Comparison of ENCODE assay signal across 1 cellular context in the genomic region with DNA sequence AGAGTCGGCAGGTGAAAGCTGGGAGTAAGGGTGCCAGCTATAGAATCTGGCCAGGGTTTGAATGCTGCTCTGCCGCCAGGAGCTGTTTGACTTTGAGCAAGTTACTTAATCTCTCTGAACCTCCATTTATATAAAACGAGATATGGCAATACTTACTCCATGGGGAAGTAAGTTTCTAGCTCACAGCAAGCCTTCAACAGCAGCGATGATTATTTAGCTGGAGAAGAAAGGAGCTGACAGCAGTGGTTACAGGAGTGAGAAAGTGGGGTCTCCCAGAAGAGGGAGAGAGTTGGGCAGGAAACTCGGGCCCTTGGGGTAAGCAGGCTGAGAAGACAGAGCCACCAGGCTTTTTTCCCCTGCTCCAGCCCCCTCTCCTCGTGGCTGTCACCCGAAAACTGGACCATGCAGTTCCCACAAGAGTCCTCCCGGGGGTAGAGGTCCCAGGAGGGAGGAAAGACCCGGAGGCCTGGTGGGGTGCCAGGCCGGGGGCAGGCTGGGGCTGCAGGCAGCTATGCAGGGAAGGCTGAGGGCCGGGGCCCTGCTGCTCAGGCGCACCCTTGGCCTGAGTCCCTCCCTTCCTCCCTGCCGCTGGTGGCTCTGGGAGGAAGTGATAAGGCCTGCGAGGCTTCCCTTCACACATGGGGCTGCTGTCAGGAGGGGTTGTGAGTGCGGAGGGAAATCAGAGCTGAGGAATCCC.
A peak's percentile ranks its signal among the peaks of the same experiment; 100 is the strongest.
TF ChIP-seq lines count a peak whose summit lies in the region.

No MANE protein-coding gene starts in this region.

TF ChIP-seq in K562, 482 proteins besides CTCF, POLR2A, EP300 and RAD21 (continued from another document and continues in another):
- TF ChIP-seq, protein P1, sequence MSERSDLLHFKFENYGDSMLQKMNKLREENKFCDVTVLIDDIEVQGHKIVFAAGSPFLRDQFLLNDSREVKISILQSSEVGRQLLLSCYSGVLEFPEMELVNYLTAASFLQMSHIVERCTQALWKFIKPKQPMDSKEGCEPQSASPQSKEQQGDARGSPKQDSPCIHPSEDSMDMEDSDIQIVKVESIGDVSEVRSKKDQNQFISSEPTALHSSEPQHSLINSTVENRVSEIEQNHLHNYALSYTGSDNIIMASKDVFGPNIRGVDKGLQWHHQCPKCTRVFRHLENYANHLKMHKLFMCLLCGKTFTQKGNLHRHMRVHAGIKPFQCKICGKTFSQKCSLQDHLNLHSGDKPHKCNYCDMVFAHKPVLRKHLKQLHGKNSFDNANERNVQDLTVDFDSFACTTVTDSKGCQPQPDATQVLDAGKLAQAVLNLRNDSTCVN (CRISPR knock-in tag; IDR thresholded peaks at IDR 0.05) = 0 out of 2 replicates have a peak, but pooled peaks have one; percentile 54
- TF ChIP-seq FOS (IDR thresholded peaks at IDR 0.05; ENCODE audit: extremely low read depth, insufficient read length) = no peak
- TF ChIP-seq BRD9 (IDR thresholded peaks at IDR 0.05; ENCODE audit: low read depth, partially characterized antibody) = no peak
- TF ChIP-seq HDAC3 (IDR thresholded peaks at IDR 0.05; ENCODE audit: borderline replicate concordance, partially characterized antibody) = no peak
- peak; percentile 64; the same call in 1 of the 2 replicates for TF ChIP-seq ZNF766 (CRISPR knock-in tag; conservative IDR thresholded peaks at IDR 0.05)
- TF ChIP-seq ARHGAP35 (IDR thresholded peaks at IDR 0.05; ENCODE audit: partially characterized antibody) = no peak
- TF ChIP-seq, protein P2, sequence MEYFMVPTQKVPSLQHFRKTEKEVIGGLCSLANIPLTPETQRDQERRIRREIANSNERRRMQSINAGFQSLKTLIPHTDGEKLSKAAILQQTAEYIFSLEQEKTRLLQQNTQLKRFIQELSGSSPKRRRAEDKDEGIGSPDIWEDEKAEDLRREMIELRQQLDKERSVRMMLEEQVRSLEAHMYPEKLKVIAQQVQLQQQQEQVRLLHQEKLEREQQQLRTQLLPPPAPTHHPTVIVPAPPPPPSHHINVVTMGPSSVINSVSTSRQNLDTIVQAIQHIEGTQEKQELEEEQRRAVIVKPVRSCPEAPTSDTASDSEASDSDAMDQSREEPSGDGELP (CRISPR knock-in tag; IDR thresholded peaks at IDR 0.05; ENCODE audit: borderline replicate concordance) = peak; percentile 97
- TF ChIP-seq LARP7 (IDR thresholded peaks at IDR 0.05) = no peak
- TF ChIP-seq, protein P3, sequence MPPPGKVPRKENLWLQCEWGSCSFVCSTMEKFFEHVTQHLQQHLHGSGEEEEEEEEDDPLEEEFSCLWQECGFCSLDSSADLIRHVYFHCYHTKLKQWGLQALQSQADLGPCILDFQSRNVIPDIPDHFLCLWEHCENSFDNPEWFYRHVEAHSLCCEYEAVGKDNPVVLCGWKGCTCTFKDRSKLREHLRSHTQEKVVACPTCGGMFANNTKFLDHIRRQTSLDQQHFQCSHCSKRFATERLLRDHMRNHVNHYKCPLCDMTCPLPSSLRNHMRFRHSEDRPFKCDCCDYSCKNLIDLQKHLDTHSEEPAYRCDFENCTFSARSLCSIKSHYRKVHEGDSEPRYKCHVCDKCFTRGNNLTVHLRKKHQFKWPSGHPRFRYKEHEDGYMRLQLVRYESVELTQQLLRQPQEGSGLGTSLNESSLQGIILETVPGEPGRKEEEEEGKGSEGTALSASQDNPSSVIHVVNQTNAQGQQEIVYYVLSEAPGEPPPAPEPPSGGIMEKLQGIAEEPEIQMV (tag; conservative IDR thresholded peaks at IDR 0.05; ENCODE audit: low read depth) = peak; percentile 76
- TF ChIP-seq, protein P4, sequence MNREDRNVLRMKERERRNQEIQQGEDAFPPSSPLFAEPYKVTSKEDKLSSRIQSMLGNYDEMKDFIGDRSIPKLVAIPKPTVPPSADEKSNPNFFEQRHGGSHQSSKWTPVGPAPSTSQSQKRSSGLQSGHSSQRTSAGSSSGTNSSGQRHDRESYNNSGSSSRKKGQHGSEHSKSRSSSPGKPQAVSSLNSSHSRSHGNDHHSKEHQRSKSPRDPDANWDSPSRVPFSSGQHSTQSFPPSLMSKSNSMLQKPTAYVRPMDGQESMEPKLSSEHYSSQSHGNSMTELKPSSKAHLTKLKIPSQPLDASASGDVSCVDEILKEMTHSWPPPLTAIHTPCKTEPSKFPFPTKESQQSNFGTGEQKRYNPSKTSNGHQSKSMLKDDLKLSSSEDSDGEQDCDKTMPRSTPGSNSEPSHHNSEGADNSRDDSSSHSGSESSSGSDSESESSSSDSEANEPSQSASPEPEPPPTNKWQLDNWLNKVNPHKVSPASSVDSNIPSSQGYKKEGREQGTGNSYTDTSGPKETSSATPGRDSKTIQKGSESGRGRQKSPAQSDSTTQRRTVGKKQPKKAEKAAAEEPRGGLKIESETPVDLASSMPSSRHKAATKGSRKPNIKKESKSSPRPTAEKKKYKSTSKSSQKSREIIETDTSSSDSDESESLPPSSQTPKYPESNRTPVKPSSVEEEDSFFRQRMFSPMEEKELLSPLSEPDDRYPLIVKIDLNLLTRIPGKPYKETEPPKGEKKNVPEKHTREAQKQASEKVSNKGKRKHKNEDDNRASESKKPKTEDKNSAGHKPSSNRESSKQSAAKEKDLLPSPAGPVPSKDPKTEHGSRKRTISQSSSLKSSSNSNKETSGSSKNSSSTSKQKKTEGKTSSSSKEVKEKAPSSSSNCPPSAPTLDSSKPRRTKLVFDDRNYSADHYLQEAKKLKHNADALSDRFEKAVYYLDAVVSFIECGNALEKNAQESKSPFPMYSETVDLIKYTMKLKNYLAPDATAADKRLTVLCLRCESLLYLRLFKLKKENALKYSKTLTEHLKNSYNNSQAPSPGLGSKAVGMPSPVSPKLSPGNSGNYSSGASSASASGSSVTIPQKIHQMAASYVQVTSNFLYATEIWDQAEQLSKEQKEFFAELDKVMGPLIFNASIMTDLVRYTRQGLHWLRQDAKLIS (CRISPR knock-in tag; IDR thresholded peaks at IDR 0.05) = no peak
- TF ChIP-seq NCOA2 (IDR thresholded peaks at IDR 0.05; ENCODE audit: partially characterized antibody in 2 of 2) = no peak
- no peak for TF ChIP-seq TEAD2 (tag; IDR thresholded peaks at IDR 0.05)
- peak; percentile 68 for TF ChIP-seq ZNF143 (CRISPR knock-in tag; IDR thresholded peaks at IDR 0.05)
- TF ChIP-seq CXXC5 (CRISPR knock-in tag; IDR thresholded peaks at IDR 0.05) = peak; percentile 96
- TF ChIP-seq STAT5A (IDR thresholded peaks at IDR 0.05; ENCODE audit: borderline replicate concordance, low read length) = peak; percentile 82
- no peak for TF ChIP-seq MED1 (CRISPR knock-in tag; IDR thresholded peaks at IDR 0.05; ENCODE audit: borderline replicate concordance)
- TF ChIP-seq DACH1 (IDR thresholded peaks at IDR 0.05; ENCODE audit: partially characterized antibody) = peak; percentile 73
- TF ChIP-seq HDAC2 (IDR thresholded peaks at IDR 0.05) = peak; percentile 100
- no peak for TF ChIP-seq RBBP5 (IDR thresholded peaks at IDR 0.05; ENCODE audit: borderline replicate concordance, insufficient read depth, low read length, poor library complexity, severe bottlenecking)
- no peak for TF ChIP-seq BRF1 (IDR thresholded peaks at IDR 0.05; ENCODE audit: borderline replicate concordance, extremely low read depth, insufficient read length)
- no peak; the same call in 1 of the 2 replicates for TF ChIP-seq ZNF431 (CRISPR knock-in tag; IDR thresholded peaks at IDR 0.05)
- no peak for TF ChIP-seq RFX1 (IDR thresholded peaks at IDR 0.05)
- no peak for TF ChIP-seq POU5F1 (IDR thresholded peaks at IDR 0.05; ENCODE audit: borderline replicate concordance, low read depth, low read length, partially characterized antibody)
- peak; percentile 67; the same call in 1 of the 2 replicates for TF ChIP-seq KLF13 (tag; IDR thresholded peaks at IDR 0.05; ENCODE audit: borderline replicate concordance, low read depth)
- TF ChIP-seq NCOA1 (IDR thresholded peaks at IDR 0.05; ENCODE audit: low read depth) = peak; percentile 66; the same call in 1 of the 2 replicates
- peak; percentile 85 for TF ChIP-seq KLF6 (CRISPR knock-in tag; IDR thresholded peaks at IDR 0.05; ENCODE audit: borderline replicate concordance)
- peak; percentile 100 for TF ChIP-seq KDM1A (IDR thresholded peaks at IDR 0.05)
- TF ChIP-seq TEAD1 (CRISPR knock-in tag; IDR thresholded peaks at IDR 0.05) = peak in 1 of 2 experiments; percentile 88; a peak in 3 of 4 replicates
- TF ChIP-seq, protein P5, sequence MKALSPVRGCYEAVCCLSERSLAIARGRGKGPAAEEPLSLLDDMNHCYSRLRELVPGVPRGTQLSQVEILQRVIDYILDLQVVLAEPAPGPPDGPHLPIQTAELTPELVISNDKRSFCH (CRISPR knock-in tag; IDR thresholded peaks at IDR 0.05) = no peak
- TF ChIP-seq, protein P5 (tag; IDR thresholded peaks at IDR 0.05) = peak; percentile 51; the same call in 1 of the 2 replicates
- TF ChIP-seq SIN3B (IDR thresholded peaks at IDR 0.05; ENCODE audit: low read depth) = no peak
- peak; percentile 89 for TF ChIP-seq HMGN3 (IDR thresholded peaks at IDR 0.05; ENCODE audit: borderline replicate concordance, extremely low read depth, insufficient read length, low read depth, low read length)
- TF ChIP-seq, protein P6, sequence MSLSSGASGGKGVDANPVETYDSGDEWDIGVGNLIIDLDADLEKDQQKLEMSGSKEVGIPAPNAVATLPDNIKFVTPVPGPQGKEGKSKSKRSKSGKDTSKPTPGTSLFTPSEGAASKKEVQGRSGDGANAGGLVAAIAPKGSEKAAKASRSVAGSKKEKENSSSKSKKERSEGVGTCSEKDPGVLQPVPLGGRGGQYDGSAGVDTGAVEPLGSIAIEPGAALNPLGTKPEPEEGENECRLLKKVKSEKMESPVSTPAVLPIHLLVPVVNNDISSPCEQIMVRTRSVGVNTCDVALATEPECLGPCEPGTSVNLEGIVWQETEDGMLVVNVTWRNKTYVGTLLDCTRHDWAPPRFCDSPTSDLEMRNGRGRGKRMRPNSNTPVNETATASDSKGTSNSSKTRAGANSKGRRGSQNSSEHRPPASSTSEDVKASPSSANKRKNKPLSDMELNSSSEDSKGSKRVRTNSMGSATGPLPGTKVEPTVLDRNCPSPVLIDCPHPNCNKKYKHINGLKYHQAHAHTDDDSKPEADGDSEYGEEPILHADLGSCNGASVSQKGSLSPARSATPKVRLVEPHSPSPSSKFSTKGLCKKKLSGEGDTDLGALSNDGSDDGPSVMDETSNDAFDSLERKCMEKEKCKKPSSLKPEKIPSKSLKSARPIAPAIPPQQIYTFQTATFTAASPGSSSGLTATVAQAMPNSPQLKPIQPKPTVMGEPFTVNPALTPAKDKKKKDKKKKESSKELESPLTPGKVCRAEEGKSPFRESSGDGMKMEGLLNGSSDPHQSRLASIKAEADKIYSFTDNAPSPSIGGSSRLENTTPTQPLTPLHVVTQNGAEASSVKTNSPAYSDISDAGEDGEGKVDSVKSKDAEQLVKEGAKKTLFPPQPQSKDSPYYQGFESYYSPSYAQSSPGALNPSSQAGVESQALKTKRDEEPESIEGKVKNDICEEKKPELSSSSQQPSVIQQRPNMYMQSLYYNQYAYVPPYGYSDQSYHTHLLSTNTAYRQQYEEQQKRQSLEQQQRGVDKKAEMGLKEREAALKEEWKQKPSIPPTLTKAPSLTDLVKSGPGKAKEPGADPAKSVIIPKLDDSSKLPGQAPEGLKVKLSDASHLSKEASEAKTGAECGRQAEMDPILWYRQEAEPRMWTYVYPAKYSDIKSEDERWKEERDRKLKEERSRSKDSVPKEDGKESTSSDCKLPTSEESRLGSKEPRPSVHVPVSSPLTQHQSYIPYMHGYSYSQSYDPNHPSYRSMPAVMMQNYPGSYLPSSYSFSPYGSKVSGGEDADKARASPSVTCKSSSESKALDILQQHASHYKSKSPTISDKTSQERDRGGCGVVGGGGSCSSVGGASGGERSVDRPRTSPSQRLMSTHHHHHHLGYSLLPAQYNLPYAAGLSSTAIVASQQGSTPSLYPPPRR (CRISPR knock-in tag; IDR thresholded peaks at IDR 0.05; ENCODE audit: borderline replicate concordance) = no peak
- peak; percentile 94 for TF ChIP-seq CBFA2T2 (conservative IDR thresholded peaks at IDR 0.05)
- no peak for TF ChIP-seq ZNF146 (CRISPR knock-in tag; IDR thresholded peaks at IDR 0.05; ENCODE audit: unreplicated experiment)
- TF ChIP-seq KAT2B (IDR thresholded peaks at IDR 0.05; ENCODE audit: low read depth, low read length) = no peak
- TF ChIP-seq, protein P7, sequence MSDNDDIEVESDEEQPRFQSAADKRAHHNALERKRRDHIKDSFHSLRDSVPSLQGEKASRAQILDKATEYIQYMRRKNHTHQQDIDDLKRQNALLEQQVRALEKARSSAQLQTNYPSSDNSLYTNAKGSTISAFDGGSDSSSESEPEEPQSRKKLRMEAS (CRISPR knock-in tag; IDR thresholded peaks at IDR 0.05) = peak; percentile 90
- TF ChIP-seq FOXK1 (CRISPR knock-in tag; IDR thresholded peaks at IDR 0.05; ENCODE audit: borderline replicate concordance) = no peak
- no peak for TF ChIP-seq MTF1 (CRISPR knock-in tag; IDR thresholded peaks at IDR 0.05; ENCODE audit: borderline replicate concordance)
- TF ChIP-seq ZNF232 (CRISPR knock-in tag; IDR thresholded peaks at IDR 0.05) = no peak
- TF ChIP-seq ZBTB17 (CRISPR knock-in tag; IDR thresholded peaks at IDR 0.05) = peak; percentile 77
- TF ChIP-seq, protein P8, sequence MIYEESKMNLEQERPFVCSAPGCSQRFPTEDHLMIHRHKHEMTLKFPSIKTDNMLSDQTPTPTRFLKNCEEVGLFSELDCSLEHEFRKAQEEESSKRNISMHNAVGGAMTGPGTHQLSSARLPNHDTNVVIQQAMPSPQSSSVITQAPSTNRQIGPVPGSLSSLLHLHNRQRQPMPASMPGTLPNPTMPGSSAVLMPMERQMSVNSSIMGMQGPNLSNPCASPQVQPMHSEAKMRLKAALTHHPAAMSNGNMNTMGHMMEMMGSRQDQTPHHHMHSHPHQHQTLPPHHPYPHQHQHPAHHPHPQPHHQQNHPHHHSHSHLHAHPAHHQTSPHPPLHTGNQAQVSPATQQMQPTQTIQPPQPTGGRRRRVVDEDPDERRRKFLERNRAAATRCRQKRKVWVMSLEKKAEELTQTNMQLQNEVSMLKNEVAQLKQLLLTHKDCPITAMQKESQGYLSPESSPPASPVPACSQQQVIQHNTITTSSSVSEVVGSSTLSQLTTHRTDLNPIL (CRISPR knock-in tag; IDR thresholded peaks at IDR 0.05) = 0 out of 2 replicates have a peak, but pooled peaks have one; percentile 14
- TF ChIP-seq HCFC1 (IDR thresholded peaks at IDR 0.05; ENCODE audit: low read depth, low read length) = peak; percentile 62
- peak; percentile 79 for TF ChIP-seq MEIS2 (IDR thresholded peaks at IDR 0.05; ENCODE audit: partially characterized antibody)
- peak; percentile 61; the same call in 1 of the 2 replicates for TF ChIP-seq HLTF (IDR thresholded peaks at IDR 0.05)
- TF ChIP-seq NR2F6 (CRISPR knock-in tag; IDR thresholded peaks at IDR 0.05) = no peak
- peak; percentile 90 for TF ChIP-seq OTX1 (CRISPR knock-in tag; IDR thresholded peaks at IDR 0.05)
- TF ChIP-seq, protein P9, sequence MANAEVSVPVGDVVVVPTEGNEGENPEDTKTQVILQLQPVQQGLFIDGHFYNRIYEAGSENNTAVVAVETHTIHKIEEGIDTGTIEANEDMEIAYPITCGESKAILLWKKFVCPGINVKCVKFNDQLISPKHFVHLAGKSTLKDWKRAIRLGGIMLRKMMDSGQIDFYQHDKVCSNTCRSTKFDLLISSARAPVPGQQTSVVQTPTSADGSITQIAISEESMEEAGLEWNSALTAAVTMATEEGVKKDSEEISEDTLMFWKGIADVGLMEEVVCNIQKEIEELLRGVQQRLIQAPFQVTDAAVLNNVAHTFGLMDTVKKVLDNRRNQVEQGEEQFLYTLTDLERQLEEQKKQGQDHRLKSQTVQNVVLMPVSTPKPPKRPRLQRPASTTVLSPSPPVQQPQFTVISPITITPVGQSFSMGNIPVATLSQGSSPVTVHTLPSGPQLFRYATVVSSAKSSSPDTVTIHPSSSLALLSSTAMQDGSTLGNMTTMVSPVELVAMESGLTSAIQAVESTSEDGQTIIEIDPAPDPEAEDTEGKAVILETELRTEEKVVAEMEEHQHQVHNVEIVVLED (CRISPR knock-in tag; IDR thresholded peaks at IDR 0.05) = peak; percentile 39; the same call in 1 of the 2 replicates
- TF ChIP-seq RBM39 (optimal IDR thresholded peaks at IDR 0.05; ENCODE audit: low read depth, low read length) = no peak
- TF ChIP-seq ZFPM2 (CRISPR knock-in tag; IDR thresholded peaks at IDR 0.05) = no peak; the same call in 1 of the 2 replicates
